Comparison of ENCODE assay signal across 19 cellular contexts in the genomic region with DNA sequence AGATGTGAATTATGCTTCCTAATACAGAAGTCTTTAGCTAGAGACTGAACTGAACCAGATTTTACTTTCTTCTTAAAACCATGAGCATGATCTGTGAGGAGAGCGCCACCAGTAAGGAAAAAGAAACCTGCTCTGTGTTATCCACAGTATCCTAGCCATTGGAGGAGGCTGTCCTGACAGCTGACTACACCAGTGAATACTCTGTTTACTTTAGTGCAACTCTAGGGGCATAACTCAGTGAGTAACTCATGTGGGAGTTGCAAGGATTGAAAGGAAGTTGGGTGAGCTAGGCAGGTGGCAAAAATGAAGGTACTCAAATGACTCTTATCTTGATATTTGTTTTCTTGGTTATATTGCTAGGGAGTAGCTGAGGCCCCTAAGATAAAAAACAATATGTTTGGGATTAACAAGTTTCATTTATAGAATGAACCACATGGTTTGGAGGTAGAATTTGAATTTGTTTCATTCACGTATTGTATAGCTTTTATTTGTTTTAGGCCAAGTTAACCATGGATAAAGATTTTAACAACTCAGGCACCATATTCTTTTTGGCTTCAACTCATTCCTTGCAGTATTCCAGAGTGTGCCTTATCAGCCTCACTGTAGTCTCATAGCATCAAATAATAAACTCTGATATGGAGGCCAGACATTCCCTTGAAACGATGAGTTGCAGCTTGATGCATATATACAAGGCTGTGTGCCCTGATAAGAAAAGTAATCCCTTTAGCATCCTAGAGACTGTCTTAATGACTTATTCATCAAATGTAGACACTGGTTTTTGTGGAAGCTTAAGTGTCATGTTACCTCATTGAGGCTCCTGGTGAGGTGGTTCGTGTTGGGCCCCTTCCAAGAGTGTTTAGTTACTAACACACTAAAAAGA. TPM values are rescaled to one million over a fixed set of nuclear protein-coding genes. Genes with fewer than 3 reads are reported as not detected.
DNase-seq lines count a peak whose midpoint lies in the region; ATAC-seq, FAIRE-seq and TF ChIP-seq lines count a peak whose summit lies in the region.
"Had no signal": no experiment of that assay in that cellular context is flagged by ENCODE, and none has a peak within 500 bp of the region (broad histone marks: within the 10 kb centered on the region; RNA-seq: fewer than 3 reads in every experiment).

No MANE protein-coding gene starts in this region.

- H3K27ac Mint-ChIP-seq in naive B cell: peak overlapping the region in 2 of 6 donors; percentile 16 to 28
- H3K27ac Mint-ChIP-seq in activated CD4-positive, alpha-beta T cell treated with anti-CD3 and anti-CD28 coated beads, Interleukin-2, amount 10 ng/mL, durations not matched to agents 7 days and 5 days: no peak overlapping the region
- H3K27ac Mint-ChIP-seq: activated naive CD4-positive, alpha-beta T cell treated with anti-CD3 and anti-CD28 coated beads for 36 hours; dendritic cell treated with granulocyte-macrophage colony-stimulating factor and Interleukin-4, amounts not matched to agents 40 ng/mL and 50 ng/mL, for 4 days; naive thymus-derived CD4-positive, alpha-beta T cell had no signal

- no peak for TF ChIP-seq RAD21 in GM12878 (IDR thresholded peaks at IDR 0.05; ENCODE audit: insufficient read depth, low read depth, low read length)

- H3K9me3 Mint-ChIP-seq in naive B cell: peaks cover 0 to 1% (median 0%) of the 10 kb centered on the region in 7 donors
- H3K9me3 Mint-ChIP-seq in activated CD4-positive, alpha-beta T cell treated with anti-CD3 and anti-CD28 coated beads, Interleukin-2, amount 10 ng/mL, durations not matched to agents 7 days and 5 days: no peaks in the 10 kb centered on the region
- H3K9me3 Mint-ChIP-seq: activated naive CD4-positive, alpha-beta T cell treated with anti-CD3 and anti-CD28 coated beads for 36 hours; dendritic cell treated with granulocyte-macrophage colony-stimulating factor and Interleukin-4, amounts not matched to agents 40 ng/mL and 50 ng/mL, for 4 days; naive thymus-derived CD4-positive, alpha-beta T cell had no signal

- peak overlapping the region; percentile 25 to 97 (median 93) for H3K4me3 Mint-ChIP-seq in naive B cell
- H3K4me3 Mint-ChIP-seq in activated CD4-positive, alpha-beta T cell treated with anti-CD3 and anti-CD28 coated beads, Interleukin-2, amount 10 ng/mL, durations not matched to agents 7 days and 5 days: no peak overlapping the region
- H3K4me3 Mint-ChIP-seq: activated naive CD4-positive, alpha-beta T cell treated with anti-CD3 and anti-CD28 coated beads for 36 hours; dendritic cell treated with granulocyte-macrophage colony-stimulating factor and Interleukin-4, amounts not matched to agents 40 ng/mL and 50 ng/mL, for 4 days had no signal

- FAIRE-seq in GM12878 (lab: Jason Lieb, UNC): no peak

- ATAC-seq in GM12878 (peak; percentile 8; the same call in 2 of the 3 replicates), naive B cell (ENCODE audit: low read depth in 2 of 2) (no peak), HG02870 (IDR thresholded peaks at IDR 0.05; ENCODE audit: unreplicated experiment) (no peak)
- ATAC-seq: left lobe of liver; naive thymus-derived CD4-positive, alpha-beta T cell; right lobe of liver had no signal

- H3K79me2 ChIP-seq in GM12878 (ENCODE audit: control insufficient read depth, insufficient read depth, low read length): no peaks in the 10 kb centered on the region

- H3K9ac ChIP-seq in GM12878 (ENCODE audit: control insufficient read depth, insufficient read depth, low read length): no peak overlapping the region

- RAD21 ChIA-PET in GM12878 (lab: Charles Lee; ENCODE audit: unreplicated experiment): interaction anchor here (0.8 to 2.5 kb wide), 10 partner anchors 12 to 670 kb away, joined by 3 to 8 read pairs (median 4); no protein-coding TSS in a partner anchor

- TF ChIP-seq POLR2A in GM12878 (IDR thresholded peaks at IDR 0.05; ENCODE audit: low read depth, low read length) (no peak), tibial nerve (IDR thresholded peaks at IDR 0.05) (no peak)

- peaks cover 0 to 4% of the 10 kb centered on the region in 2 donors for H3K36me3 Mint-ChIP-seq in naive B cell
- no peaks in the 10 kb centered on the region for H3K36me3 Mint-ChIP-seq in activated CD4-positive, alpha-beta T cell treated with anti-CD3 and anti-CD28 coated beads, Interleukin-2, amount 10 ng/mL, durations not matched to agents 7 days and 5 days (ENCODE audit: low read depth)
- H3K36me3 Mint-ChIP-seq: naive thymus-derived CD4-positive, alpha-beta T cell had no signal

- H4K20me1 ChIP-seq in GM12878 (ENCODE audit: control insufficient read depth, insufficient read depth): no peaks in the 10 kb centered on the region

- 38% methylated on average over 4 of the region's 4 CpGs for WGBS in GM12878 (ENCODE audit: insufficient coverage, insufficient replicate concordance, low lambda C conversion rate, missing lambda C conversion rate)
- 66 to 67% methylated on average over 4 of the region's 4 CpGs for WGBS in tibial nerve, 2 donors

- H3K27me3 Mint-ChIP-seq in naive B cell: peaks cover 27 to 41% (median 34%) of the 10 kb centered on the region in 3 donors
- peaks cover 58% of the 10 kb centered on the region for H3K27me3 Mint-ChIP-seq in activated CD4-positive, alpha-beta T cell treated with anti-CD3 and anti-CD28 coated beads, Interleukin-2, amount 10 ng/mL, durations not matched to agents 7 days and 5 days

- H3K4me1 Mint-ChIP-seq in naive B cell: peaks cover 23 to 31% (median 26%) of the 10 kb centered on the region in 3 donors
- H3K4me1 Mint-ChIP-seq in activated CD4-positive, alpha-beta T cell treated with anti-CD3 and anti-CD28 coated beads, Interleukin-2, amount 10 ng/mL, durations not matched to agents 7 days and 5 days: peaks cover 16% of the 10 kb centered on the region

- SMC1A ChIA-PET in GM12878 (lab: Charles Lee; ENCODE audit: uncharacterized antibody, unreplicated experiment): interaction anchor here (0.7 to 14.8 kb wide), 13 partner anchors 11 to 671 kb away, joined by 3 to 144 read pairs (median 5); no protein-coding TSS in a partner anchor

- H3K4me1 ChIP-seq in GM12878 (ENCODE audit: control insufficient read depth, insufficient read depth, low read length): no peaks in the 10 kb centered on the region
- peaks cover 0 to 24% (median 6%) of the 10 kb centered on the region in 4 donors for H3K4me1 ChIP-seq in tibial nerve
- H3K4me1 ChIP-seq: Caco-2 had no signal

- TF ChIP-seq CTCF in GM12878 (IDR thresholded peaks at IDR 0.05 in 2 of 3, conservative IDR thresholded peaks at IDR 0.05 in 1 of 3; ENCODE audit: control insufficient read depth in 2 of 3, extremely low read depth in 1 of 3, insufficient read depth in 1 of 3, low read depth in 3 of 3, low read length in 3 of 3): no peak
- TF ChIP-seq CTCF in tibial nerve (IDR thresholded peaks at IDR 0.05): no peak

- no peaks in the 10 kb centered on the region for H3K9me3 ChIP-seq in GM12878 (replicated peaks; ENCODE audit: control insufficient read depth, insufficient read depth, low read length)
- H3K9me3 ChIP-seq in tibial nerve: no peaks in the 10 kb centered on the region
- H3K9me3 ChIP-seq: Caco-2, MG63, right lobe of liver had no signal

- H3K4me3 ChIP-seq in GM12878 (no peak overlapping the region), tibial nerve (peak overlapping the region in 1 of 4 donors; percentile 57)
- H3K4me3 ChIP-seq: MG63, right lobe of liver had no signal

- POLR2A ChIA-PET in GM12878 (lab: Charles Lee): no interaction called here
- POLR2A ChIA-PET in activated CD4-positive, alpha-beta T cell treated with anti-CD3 and anti-CD28 coated beads, Interleukin-2, amount 10 ng/mL, durations not matched to agents 7 days and 5 days (lab: Charles Lee): no interaction called here

- H3K27me3 ChIP-seq in GM12878 (replicated peaks in 1 of 2; ENCODE audit: control insufficient read depth in 2 of 2, insufficient read depth in 2 of 2, low read length in 1 of 2): peaks cover 6 to 7% of the 10 kb centered on the region in 2 experiments; a peak in 3 of 4 replicates
- H3K27me3 ChIP-seq in tibial nerve: peaks cover 0 to 54% of the 10 kb centered on the region in 2 donors
- H3K27me3 ChIP-seq: right lobe of liver had no signal

- in situ Hi-C loops in GM12878 (cut with MboI): no loop called here

- H2AFZ ChIP-seq in GM12878 (ENCODE audit: control insufficient read depth, low read depth, low read length): no peak overlapping the region

- no peak overlapping the region for H3K4me2 ChIP-seq in GM12878 (ENCODE audit: control insufficient read depth, insufficient read depth)

- H3K27ac ChIP-seq in GM12878 (ENCODE audit: control insufficient read depth, insufficient read depth) (no peak overlapping the region), tibial nerve (peak overlapping the region in 1 of 4 donors; percentile 70)
- H3K27ac ChIP-seq: right lobe of liver had no signal

- TF ChIP-seq EP300 in GM12878 (IDR thresholded peaks at IDR 0.05; ENCODE audit: borderline replicate concordance in 1 of 2, control insufficient read depth in 1 of 2, low read depth in 2 of 2, low read length in 2 of 2) (no peak), tibial nerve (IDR thresholded peaks at IDR 0.05) (no peak)

- no peaks in the 10 kb centered on the region for H3K36me3 ChIP-seq in GM12878 (ENCODE audit: control insufficient read depth in 2 of 2, insufficient read depth in 2 of 2, low read length in 1 of 2)
- no peaks in the 10 kb centered on the region for H3K36me3 ChIP-seq in tibial nerve
- H3K36me3 ChIP-seq: MG63, right lobe of liver had no signal

- DNase-seq in DMS53 treated with DMSO at 0.1 percent for 48 hours (lab: John Stamatoyannopoulos, UW; ENCODE audit: unreplicated experiment) (peak; percentile 9), LHCN-M2 (ENCODE audit: low read depth) (peak; percentile 13), GM12878 (ENCODE audit: low read depth, low spot score) (no peak), naive B cell (no peak), tibial nerve (ENCODE audit: low spot score in 2 of 2) (no peak)
- DNase-seq in activated CD4-positive, alpha-beta T cell treated with anti-CD3 and anti-CD28 coated beads, Interleukin-2, amount 10 ng/mL, durations not matched to agents 7 days and 5 days: no peak
- no peak for DNase-seq in stimulated activated CD4-positive, alpha-beta T cell treated with anti-CD3 and anti-CD28 coated beads, Interleukin-1b, Interleukin-23, amount 100 ng/mL, for 48 hours
- DNase-seq: activated CD8-positive, alpha-beta memory T cell treated with anti-CD3 and anti-CD28 coated beads, Interleukin-2, amount 50 U/mL, for 4 hours; activated naive CD4-positive, alpha-beta T cell treated with anti-CD3 and anti-CD28 coated beads for 36 hours; Caco-2; MG63; naive thymus-derived CD4-positive, alpha-beta T cell; NCI-H446 treated with DMSO at 0.1 percent for 48 hours; right lobe of liver; stimulated activated CD4-positive, alpha-beta T cell treated with anti-CD3 and anti-CD28 coated beads, Interleukin-4, amount 100 ng/mL, for 24 hours; T-helper 1 cell had no signal

- no TSS peak for BruUV-seq in GM12878 (replicated peaks; lab: Mats Ljungman, UMichigan)

- intact Hi-C loops in GM12878 (cut with micrococcal nuclease; ENCODE audit: unreplicated experiment): loop anchor here (5.0 kb wide), 1 partner anchor 156 kb away; no protein-coding TSS in a partner anchor

- CTCF ChIA-PET in GM12878 (lab: Yijun Ruan, JAX): interaction anchor here (0.7 to 15.3 kb wide), 10 partner anchors 8 to 671 kb away, joined by 3 to 268 read pairs (median 4); no protein-coding TSS in a partner anchor
- CTCF ChIA-PET in activated CD4-positive, alpha-beta T cell treated with anti-CD3 and anti-CD28 coated beads, Interleukin-2, amount 10 ng/mL, durations not matched to agents 7 days and 5 days (lab: Charles Lee): interaction anchor here (0.6 kb wide), 1 partner anchor 1297 kb away, joined by 3 read pairs; no protein-coding TSS in a partner anchor

RNA-seq across cellular contexts. Expression of a gene that starts 2.5 kb away (rescaled TPM):
- total RNA-seq in LHCN-M2 (2014; rRNA removed) (under 0.01 and 0.17 TPM in 2 replicates), GM12878 (2014; rRNA removed) (1.2 and 1.4 TPM in 2 replicates), GM12878 (2014; rRNA removed; fragmentation: Illumina TruSeq; extraction: Trizol) (1.0 and 1.4 TPM in 2 replicates), GM12878 (2021) (0.90 and 1.2 TPM in 2 replicates), tibial nerve (10 to 100 TPM; 17.4 to 55.3 (median 46.9) TPM)
- 0.02 TPM for polyA plus RNA-seq in LHCN-M2 (2012)
- 0.58 and 0.76 TPM in 2 replicates for total RNA-seq in GM12878 (2013; cell fraction: nucleolus; rRNA removed)
- not detected for polyA plus RNA-seq in GM12878 (2011; ENCODE audit: low read depth)
- polyA plus RNA-seq in GM12878 (2011; rRNA removed) (0.91 and 1.2 TPM in 2 replicates), GM12878 (2014; fragmentation: Illumina TruSeq; extraction: Trizol) (0.85 and 1.1 TPM in 2 replicates), GM12878 (2014; fragmentation: Nextera tagmentation; extraction: Ambion mirVana) (1 to 10 TPM in 1 of 2 experiments, under 1 TPM in 1; 0.37 to 1.3 TPM), GM12878 (2014; rRNA removed) (0.44 and 0.53 TPM in 2 replicates), GM12878 (2016; fragmentation: Nextera tagmentation; extraction: Ambion mirVana) (under 1 TPM; 0.39 to 0.47 TPM), naive B cell (ENCODE audit: low read depth in 6 of 6) (1 to 10 TPM in 5 of 6 donors, under 1 TPM in 1; 0.86 to 3.0 (median 1.7) TPM)
- 0.34 and 0.42 TPM in 2 replicates for polyA plus RNA-seq in GM12878 (2011; cell fraction: cytosol; rRNA removed)
- polyA plus RNA-seq in GM12878 (2011; cell fraction: nucleus; rRNA removed): 0.19 and 0.50 TPM in 2 replicates
- polyA plus RNA-seq in GM12878 (2012): not detected in 2 replicates
- polyA minus RNA-seq in GM12878 (2011; rRNA and poly(A)+ RNA removed): 0.57 and 1.1 TPM in 2 replicates
- polyA minus RNA-seq in GM12878 (2011; cell fraction: cytosol; rRNA and poly(A)+ RNA removed): 0.27 and 0.62 TPM in 2 replicates
- polyA minus RNA-seq in GM12878 (2011; cell fraction: nucleus; rRNA and poly(A)+ RNA removed): 0.85 and 1.4 TPM in 2 replicates
- not detected for total RNA-seq in activated CD4-positive, alpha-beta T cell treated with anti-CD3 and anti-CD28 coated beads, Interleukin-2, amount 10 ng/mL, durations not matched to agents 7 days and 5 days
- total RNA-seq: activated naive CD4-positive, alpha-beta T cell treated with anti-CD3 and anti-CD28 coated beads for 36 hours; Caco-2; left lobe of liver; naive thymus-derived CD4-positive, alpha-beta T cell; right lobe of liver had no signal
- polyA plus RNA-seq: naive thymus-derived CD4-positive, alpha-beta T cell had no signal

Comparison
In these comparisons a context has a peak if more than half of its experiments do, and no peak if none do; other contexts are left out.
1. DNase-seq: peak in DMS53 treated with DMSO at 0.1 percent for 48 hours (single experiment) and LHCN-M2 (single experiment); none in GM12878 (single experiment), naive B cell (single experiment), activated CD4-positive, alpha-beta T cell treated with anti-CD3 and anti-CD28 coated beads, Interleukin-2, amount 10 ng/mL, durations not matched to agents 7 days and 5 days (single experiment), stimulated activated CD4-positive, alpha-beta T cell treated with anti-CD3 and anti-CD28 coated beads, Interleukin-1b, Interleukin-23, amount 100 ng/mL, for 48 hours (single experiment) and tibial nerve (0 of 2).
2. RNA of a gene that starts 2.5 kb away (total RNA-seq): 17.4 to 55.3 TPM in tibial nerve; 0.58 to 1.4 TPM in GM12878, under 0.01 to 0.17 TPM in LHCN-M2 and not detected in activated CD4-positive, alpha-beta T cell treated with anti-CD3 and anti-CD28 coated beads, Interleukin-2, amount 10 ng/mL, durations not matched to agents 7 days and 5 days; every median in the first group is over 4 times any median in the second.